ENCODE assay signal across 35 cellular contexts in genomic region chr16:51389881-51390280, GRCh38.
"Had no signal": no experiment of that assay in that cellular context is flagged by ENCODE, and none has a peak within 500 bp of the region (broad histone marks: within the 10 kb centered on the region; RNA-seq: fewer than 3 reads in every experiment).

No MANE protein-coding gene starts in this region.

- DNase-seq: activated CD4-positive, alpha-beta T cell treated with anti-CD3 and anti-CD28 coated beads for 36 hours; activated CD4-positive, alpha-beta T cell treated with anti-CD3 and anti-CD28 coated beads, Interleukin-2, amount 10 ng/mL, durations not matched to agents 7 days and 5 days; activated CD4-positive, alpha-beta T cell treated with anti-CD3 and anti-CD28 coated beads, Interleukin-2, amount 50 U/mL, for 48 hours; activated CD8-positive, alpha-beta T cell treated with anti-CD3 and anti-CD28 coated beads, Interleukin-2, amount 10 ng/mL, durations not matched to agents 7 days and 5 days; activated gamma-delta T cell treated with Interleukin-2 at 50 U/mL for 16 hours; activated naive CD4-positive, alpha-beta T cell treated with anti-CD3 and anti-CD28 coated beads for 36 hours; activated T-cell treated with anti-CD3 and anti-CD28 coated beads for 4 hours; activated T-cell treated with anti-CD3 and anti-CD28 coated beads, Interleukin-2, amount 50 U/mL, for 4 hours; adrenal gland; caudate nucleus; cerebellar nuclear complex; Kasumi-1; MG63; NCI-H1048; NCI-H1436 treated with DMSO at 0.1 percent for 48 hours; NCI-H187; NCI-H2029 treated with DMSO at 0.1 percent for 48 hours; NCI-H2107; NCI-H2171; NCI-H446; NCI-H510A treated with DMSO at 0.1 percent for 48 hours; NCI-H526 treated with DMSO at 0.1 percent for 48 hours; NCI-H774; PC-3; Peyer's patch; RPMI8226; SHP77 treated with DMSO at 0.1 percent for 48 hours; SK-N-SH had no signal

- H3K9me3 Mint-ChIP-seq: activated T-cell treated with anti-CD3 and anti-CD28 coated beads, Interleukin-2, amount 50 U/mL, for 4 hours; T-helper 2 cell treated with Interferon-gamma antibody and Interleukin-4, amounts not matched to agents 5 μg/mL and 100 μg/mL, for 36 hours had no signal

- H3K27ac ChIP-seq: adrenal gland, Peyer's patch, SJSA1 had no signal

- H3K9ac ChIP-seq: SK-N-SH had no signal

- H3K36me3 ChIP-seq: adrenal gland, MG63, Peyer's patch, SJSA1 had no signal

- ATAC-seq: activated CD4-positive, alpha-beta T cell treated with anti-CD3 and anti-CD28 coated beads for 36 hours; activated CD4-positive, CD25-positive, alpha-beta regulatory T cell treated with anti-CD3 and anti-CD28 coated beads, Interleukin-2, amount 50 U/mL, for 24 hours; activated CD8-positive, alpha-beta T cell treated with anti-CD3 and anti-CD28 coated beads, Interleukin-2, amount 10 ng/mL, durations not matched to agents 7 days and 5 days; activated naive CD4-positive, alpha-beta T cell treated with anti-CD3 and anti-CD28 coated beads, Interleukin-2, amount 50 U/mL, for 72 hours; activated T-cell treated with anti-CD3 and anti-CD28 coated beads, Interleukin-2, amount 50 U/mL, for 4 hours; PC-3 had no signal

- H3K9me3 ChIP-seq: adrenal gland, MG63, Peyer's patch, SK-N-SH had no signal

- H3K4me2 ChIP-seq: SK-N-SH had no signal

- H3K27ac Mint-ChIP-seq: activated CD4-positive, alpha-beta T cell treated with anti-CD3 and anti-CD28 coated beads for 36 hours; activated CD4-positive, alpha-beta T cell treated with anti-CD3 and anti-CD28 coated beads, Interleukin-2, amount 10 ng/mL, durations not matched to agents 7 days and 5 days; activated CD8-positive, alpha-beta T cell treated with anti-CD3 and anti-CD28 coated beads, Interleukin-2, amount 10 ng/mL, durations not matched to agents 7 days and 5 days; activated naive CD4-positive, alpha-beta T cell treated with anti-CD3 and anti-CD28 coated beads for 36 hours; activated naive CD4-positive, alpha-beta T cell treated with anti-CD3 and anti-CD28 coated beads, Interleukin-2, amount 50 U/mL, for 72 hours; activated T-helper 1 cell treated with anti-CD3 and anti-CD28 coated beads, Interleukin-12 subunit alpha, Interleukin-12 subunit beta, Interleukin-2, Interleukin-4 antibody, amounts not matched to agents 30 ng/mL and 10 ng/mL and 1 ng/mL, durations not matched to agents 14 hours and 24 hours and 36 hours; T-helper 1 cell treated with Interleukin-12 subunit alpha and Interleukin-12 subunit beta and Interleukin-4 antibody, amounts not matched to agents 30 μg/mL and 1 μg/mL, for 36 hours; T-helper 2 cell treated with Interferon-gamma antibody and Interleukin-4, amounts not matched to agents 5 μg/mL and 100 μg/mL, for 36 hours had no signal

- H3K4me1 Mint-ChIP-seq: activated CD4-positive, alpha-beta T cell treated with anti-CD3 and anti-CD28 coated beads for 36 hours; activated CD4-positive, alpha-beta T cell treated with anti-CD3 and anti-CD28 coated beads, Interleukin-2, amount 10 ng/mL, durations not matched to agents 7 days and 5 days had no signal

- H3K4me1 ChIP-seq: adrenal gland, Peyer's patch had no signal

- H3K27me3 Mint-ChIP-seq: activated CD4-positive, alpha-beta T cell treated with anti-CD3 and anti-CD28 coated beads, Interleukin-2, amount 10 ng/mL, durations not matched to agents 7 days and 5 days; brain had no signal

- H3K4me3 Mint-ChIP-seq: activated CD4-positive, alpha-beta T cell treated with anti-CD3 and anti-CD28 coated beads for 36 hours; activated CD4-positive, alpha-beta T cell treated with anti-CD3 and anti-CD28 coated beads, Interleukin-2, amount 10 ng/mL, durations not matched to agents 7 days and 5 days; activated CD8-positive, alpha-beta T cell treated with anti-CD3 and anti-CD28 coated beads, Interleukin-2, amount 10 ng/mL, durations not matched to agents 7 days and 5 days; activated naive CD4-positive, alpha-beta T cell treated with anti-CD3 and anti-CD28 coated beads for 36 hours; activated T-cell treated with anti-CD3 and anti-CD28 coated beads, Interleukin-2, amount 50 U/mL, for 4 hours; activated T-helper 1 cell treated with anti-CD3 and anti-CD28 coated beads, Interleukin-12 subunit alpha, Interleukin-12 subunit beta, Interleukin-2, Interleukin-4 antibody, amounts not matched to agents 30 ng/mL and 10 ng/mL and 1 ng/mL, durations not matched to agents 14 hours and 24 hours and 36 hours; brain; T-helper 1 cell treated with Interleukin-12 subunit alpha and Interleukin-12 subunit beta and Interleukin-4 antibody, amounts not matched to agents 30 μg/mL and 1 μg/mL, for 36 hours; T-helper 2 cell treated with Interferon-gamma antibody and Interleukin-4, amounts not matched to agents 5 μg/mL and 100 μg/mL, for 36 hours had no signal

- H3K27me3 ChIP-seq: MG63, Peyer's patch, SJSA1 had no signal

- H3K4me3 ChIP-seq: adrenal gland, MG63, Peyer's patch, SJSA1 had no signal

- H3K36me3 Mint-ChIP-seq: activated naive CD4-positive, alpha-beta T cell treated with anti-CD3 and anti-CD28 coated beads, Interleukin-2, amount 50 U/mL, for 72 hours; brain had no signal

- H3K9me2 ChIP-seq: SK-N-SH had no signal
